10 cellular contexts compared by ENCODE assay signal in genomic region chr22:26977741-26978140, GRCh38.
"Had no signal": no experiment of that assay in that cellular context is flagged by ENCODE, and none has a peak within 500 bp of the region (broad histone marks: within the 10 kb centered on the region; RNA-seq: fewer than 3 reads in every experiment).

No MANE protein-coding gene starts in this region.

- H3K27ac ChIP-seq: foreskin keratinocyte, tibial nerve had no signal

- H3K36me3 Mint-ChIP-seq: activated naive CD4-positive, alpha-beta T cell treated with anti-CD3 and anti-CD28 coated beads, Interleukin-2, amount 50 U/mL, for 24 hours; mesothelial cell of epicardium; stimulated activated effector memory CD8-positive, alpha-beta T cell treated with anti-CD3 and anti-CD28 coated beads, Interleukin-12 subunit alpha, Interleukin-12 subunit beta, amount 100 ng/mL, for 72 hours had no signal

- ATAC-seq: foreskin keratinocyte; stimulated activated effector memory CD8-positive, alpha-beta T cell treated with anti-CD3 and anti-CD28 coated beads, Interleukin-12 subunit alpha, Interleukin-12 subunit beta, amount 100 ng/mL, for 72 hours had no signal

- H3K4me1 ChIP-seq: foreskin keratinocyte had no signal

- H3K4me3 ChIP-seq: smooth muscle cell, tibial nerve had no signal

- H3K4me2 ChIP-seq: smooth muscle cell had no signal

- H3K27ac Mint-ChIP-seq: activated naive CD4-positive, alpha-beta T cell treated with anti-CD3 and anti-CD28 coated beads, Interleukin-2, amount 50 U/mL, for 24 hours; mesothelial cell of epicardium; stimulated activated effector memory CD8-positive, alpha-beta T cell treated with anti-CD3 and anti-CD28 coated beads, Interleukin-12 subunit alpha, Interleukin-12 subunit beta, amount 100 ng/mL, for 72 hours had no signal

- H3K4me1 Mint-ChIP-seq: activated naive CD4-positive, alpha-beta T cell treated with anti-CD3 and anti-CD28 coated beads, Interleukin-2, amount 50 U/mL, for 24 hours; stimulated activated effector memory CD8-positive, alpha-beta T cell treated with anti-CD3 and anti-CD28 coated beads, Interleukin-12 subunit alpha, Interleukin-12 subunit beta, amount 100 ng/mL, for 72 hours had no signal

- H3K36me3 ChIP-seq: tibial nerve had no signal

- H3K9me3 Mint-ChIP-seq: activated naive CD4-positive, alpha-beta T cell treated with anti-CD3 and anti-CD28 coated beads, Interleukin-2, amount 50 U/mL, for 24 hours; mesothelial cell of epicardium; stimulated activated effector memory CD8-positive, alpha-beta T cell treated with anti-CD3 and anti-CD28 coated beads, Interleukin-12 subunit alpha, Interleukin-12 subunit beta, amount 100 ng/mL, for 72 hours had no signal

- H3K9me3 ChIP-seq: tibial nerve had no signal

- H3K27me3 ChIP-seq: tibial nerve had no signal

- DNase-seq: amniotic stem cell, foreskin keratinocyte, head of caudate nucleus, posterior cingulate gyrus, T-helper 2 cell had no signal

- H3K4me3 Mint-ChIP-seq: activated naive CD4-positive, alpha-beta T cell treated with anti-CD3 and anti-CD28 coated beads, Interleukin-2, amount 50 U/mL, for 24 hours; mesothelial cell of epicardium; stimulated activated effector memory CD8-positive, alpha-beta T cell treated with anti-CD3 and anti-CD28 coated beads, Interleukin-12 subunit alpha, Interleukin-12 subunit beta, amount 100 ng/mL, for 72 hours had no signal
